33 cellular contexts compared by ENCODE assay signal in the genomic region with DNA sequence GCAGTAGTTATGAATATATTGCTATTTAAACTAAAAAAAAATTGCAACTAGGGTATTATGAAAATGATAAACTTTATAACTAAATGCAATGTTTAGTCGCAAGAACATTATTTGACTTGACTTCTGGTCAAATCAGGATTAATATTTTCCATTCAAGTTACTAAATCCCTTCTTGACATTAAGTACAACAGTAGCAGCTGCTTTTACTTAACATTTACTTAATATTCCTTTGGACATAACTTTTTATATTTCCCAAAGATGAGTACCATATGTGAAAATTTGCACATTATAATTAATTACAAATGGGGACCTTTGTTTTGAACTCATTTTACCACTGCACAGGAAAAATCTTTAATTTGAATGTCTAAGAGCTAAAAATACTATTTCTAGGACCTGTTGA.
"Had no signal": no experiment of that assay in that cellular context is flagged by ENCODE, and none has a peak within 500 bp of the region (broad histone marks: within the 10 kb centered on the region; RNA-seq: fewer than 3 reads in every experiment).

No MANE protein-coding gene starts in this region.

- H3K9me3 Mint-ChIP-seq: activated CD4-positive, alpha-beta memory T cell treated with anti-CD3 and anti-CD28 coated beads, Interleukin-2, amount 10 ng/mL, durations not matched to agents 7 days and 5 days; activated naive CD4-positive, alpha-beta T cell treated with anti-CD3 and anti-CD28 coated beads, Interleukin-2, amount 50 U/mL, for 24 hours; activated naive CD8-positive, alpha-beta T cell treated with anti-CD3 and anti-CD28 coated beads for 36 hours; activated T-cell treated with anti-CD3 and anti-CD28 coated beads, Interleukin-2, amount 50 U/mL, for 24 hours; activated T-cell treated with anti-CD3 and anti-CD28 coated beads, Interleukin-2, amount 50 U/mL, for 72 hours; effector memory CD8-positive, alpha-beta T cell had no signal

- H3K27ac Mint-ChIP-seq: activated B cell treated with CpG ODN at 0.5 μM for 24 hours; activated CD4-positive, alpha-beta memory T cell treated with anti-CD3 and anti-CD28 coated beads, Interleukin-2, amount 10 ng/mL, durations not matched to agents 7 days and 5 days; activated naive CD4-positive, alpha-beta T cell treated with anti-CD3 and anti-CD28 coated beads, Interleukin-2, amount 50 U/mL, for 24 hours; activated naive CD8-positive, alpha-beta T cell treated with anti-CD3 and anti-CD28 coated beads for 36 hours; activated naive CD8-positive, alpha-beta T cell treated with anti-CD3 and anti-CD28 coated beads, Interleukin-2, amount 50 U/mL, for 24 hours; activated T-cell treated with anti-CD3 and anti-CD28 coated beads, Interleukin-2, amount 50 U/mL, for 24 hours; T-helper 17 cell; T-helper 2 cell treated with Interferon-gamma antibody and Interleukin-4, amounts not matched to agents 5 μg/mL and 100 μg/mL, for 36 hours had no signal

- FAIRE-seq: colon had no signal

- DNase-seq: activated B cell treated with CpG ODN at 0.5 μM for 24 hours; activated CD4-positive, alpha-beta memory T cell treated with anti-CD3 and anti-CD28 coated beads, Interleukin-2, amount 10 ng/mL, durations not matched to agents 7 days and 5 days; activated CD4-positive, alpha-beta T cell treated with anti-CD3 and anti-CD28 coated beads for 48 hours; activated CD8-positive, alpha-beta memory T cell treated with anti-CD3 and anti-CD28 coated beads, Interleukin-2, amount 50 U/mL, for 48 hours; activated effector memory CD4-positive, alpha-beta T cell treated with Interleukin-2 at 50 U/mL for 16 hours; activated gamma-delta T cell treated with Interleukin-2 at 50 U/mL for 16 hours; activated naive CD4-positive, alpha-beta T cell treated with Interleukin-2 at 50 U/mL for 16 hours; activated naive CD8-positive, alpha-beta T cell treated with anti-CD3 and anti-CD28 coated beads for 36 hours; activated naive CD8-positive, alpha-beta T cell treated with anti-CD3 and anti-CD28 coated beads, Interleukin-2, amount 50 U/mL, for 24 hours; activated T-cell treated with anti-CD3 and anti-CD28 coated beads for 4 hours; activated T-cell treated with anti-CD3 and anti-CD28 coated beads, Interleukin-2, amount 50 U/mL, for 24 hours; activated T-cell treated with anti-CD3 and anti-CD28 coated beads, Interleukin-2, amount 50 U/mL, for 72 hours; adrenal gland; amygdala; aorta; body of pancreas; caudate nucleus; cortex of kidney; dermis blood vessel endothelial cell; effector CD4-positive, alpha-beta T cell; effector memory CD8-positive, alpha-beta T cell; foreskin melanocyte; heart right ventricle; T-helper 1 cell; T-helper 17 cell; T1000; WERI-Rb-1 had no signal

- H3K4me3 Mint-ChIP-seq: activated B cell treated with CpG ODN at 0.5 μM for 24 hours; activated CD4-positive, alpha-beta memory T cell treated with anti-CD3 and anti-CD28 coated beads, Interleukin-2, amount 10 ng/mL, durations not matched to agents 7 days and 5 days; activated naive CD4-positive, alpha-beta T cell treated with anti-CD3 and anti-CD28 coated beads, Interleukin-2, amount 50 U/mL, for 24 hours; activated naive CD8-positive, alpha-beta T cell treated with anti-CD3 and anti-CD28 coated beads for 36 hours; activated naive CD8-positive, alpha-beta T cell treated with anti-CD3 and anti-CD28 coated beads, Interleukin-2, amount 50 U/mL, for 24 hours; activated T-cell treated with anti-CD3 and anti-CD28 coated beads, Interleukin-2, amount 50 U/mL, for 24 hours; activated T-cell treated with anti-CD3 and anti-CD28 coated beads, Interleukin-2, amount 50 U/mL, for 72 hours; effector memory CD8-positive, alpha-beta T cell; T-helper 17 cell; T-helper 2 cell treated with Interferon-gamma antibody and Interleukin-4, amounts not matched to agents 5 μg/mL and 100 μg/mL, for 36 hours had no signal

- H3K4me1 Mint-ChIP-seq: activated B cell treated with CpG ODN at 0.5 μM for 24 hours; activated CD4-positive, alpha-beta memory T cell treated with anti-CD3 and anti-CD28 coated beads, Interleukin-2, amount 10 ng/mL, durations not matched to agents 7 days and 5 days; activated naive CD4-positive, alpha-beta T cell treated with anti-CD3 and anti-CD28 coated beads, Interleukin-2, amount 50 U/mL, for 24 hours; T-helper 17 cell had no signal

- ATAC-seq: activated CD4-positive, CD25-positive, alpha-beta regulatory T cell treated with anti-CD3 and anti-CD28 coated beads, Interleukin-2, amount 50 U/mL, for 24 hours; activated naive CD8-positive, alpha-beta T cell treated with anti-CD3 and anti-CD28 coated beads, Interleukin-2, amount 50 U/mL, for 24 hours; activated T-cell treated with anti-CD3 and anti-CD28 coated beads, Interleukin-2, amount 50 U/mL, for 72 hours; body of pancreas; effector memory CD8-positive, alpha-beta T cell; esophagus mucosa; gastroesophageal sphincter; heart right ventricle; T-helper 17 cell had no signal

- H3K27me3 Mint-ChIP-seq: activated B cell treated with CpG ODN at 0.5 μM for 24 hours; activated CD4-positive, alpha-beta memory T cell treated with anti-CD3 and anti-CD28 coated beads, Interleukin-2, amount 10 ng/mL, durations not matched to agents 7 days and 5 days; activated naive CD4-positive, alpha-beta T cell treated with anti-CD3 and anti-CD28 coated beads, Interleukin-2, amount 50 U/mL, for 24 hours; activated naive CD8-positive, alpha-beta T cell treated with anti-CD3 and anti-CD28 coated beads for 36 hours; activated naive CD8-positive, alpha-beta T cell treated with anti-CD3 and anti-CD28 coated beads, Interleukin-2, amount 50 U/mL, for 24 hours; activated T-cell treated with anti-CD3 and anti-CD28 coated beads, Interleukin-2, amount 50 U/mL, for 24 hours; effector memory CD8-positive, alpha-beta T cell; T-helper 17 cell had no signal
